8 cellular contexts compared by ENCODE assay signal in genomic region chr17:78377858-78378224, GRCh38. TPM values are rescaled to one million over a fixed set of nuclear protein-coding genes. Genes with fewer than 3 reads are reported as not detected.
DNase-seq lines count a peak whose midpoint lies in the region; ATAC-seq and TF ChIP-seq lines count a peak whose summit lies in the region.

No MANE protein-coding gene starts in this region.

- peaks cover 37 to 42% (median 38%) of the 10 kb centered on the region in 3 donors for H3K4me1 Mint-ChIP-seq in T-cell

- ATAC-seq in T-cell (replicated peaks in 1 of 4) (no peak), GM19324 (IDR thresholded peaks at IDR 0.05; ENCODE audit: low FRiP score, unreplicated experiment) (no peak)

- H3K4me1 ChIP-seq in rectal smooth muscle tissue (ENCODE audit: control insufficient read depth, insufficient read depth, low read length): peaks cover 3% of the 10 kb centered on the region

- TF ChIP-seq CTCF in GM12875 (IDR thresholded peaks at IDR 0.05; ENCODE audit: borderline replicate concordance, insufficient read depth, low read depth, low read length) (no peak), fibroblast of pulmonary artery (IDR thresholded peaks at IDR 0.05; ENCODE audit: low read length, missing control alignments) (no peak)

- H3K9me3 Mint-ChIP-seq in T-cell: no peaks in the 10 kb centered on the region

- no peak overlapping the region for H3K9ac ChIP-seq in rectal smooth muscle tissue (ENCODE audit: low read length)

- H3K4me3 ChIP-seq in GM12875 (ENCODE audit: low read depth, low read length) (peak overlapping the region; percentile 86), fibroblast of pulmonary artery (replicated peaks; ENCODE audit: low read depth, low read length) (peak overlapping the region; percentile 91), rectal smooth muscle tissue (ENCODE audit: low read length) (peak overlapping the region; percentile 91)

- no peaks in the 10 kb centered on the region for H3K27me3 ChIP-seq in rectal smooth muscle tissue (ENCODE audit: control insufficient read depth, insufficient read depth, low read length)

- H3K4me3 Mint-ChIP-seq in T-cell: peak overlapping the region; percentile 88 to 93 (median 93)

- peaks cover 4% of the 10 kb centered on the region for H3K36me3 Mint-ChIP-seq in T-cell

- no peak for DNase-seq in T-cell
- DNase-seq in fibroblast of pulmonary artery (ENCODE audit: low read depth): no peak
- DNase-seq in C1 segment of cervical spinal cord (lab: John Stamatoyannopoulos, UW): no peak
- DNase-seq in SIG-M5 (lab: John Stamatoyannopoulos, UW): no peak
- DNase-seq in stimulated activated CD4-positive, alpha-beta T cell treated with anti-CD3 and anti-CD28 coated beads, Interleukin-4, amount 100 ng/mL, for 24 hours: no peak

- peak overlapping the region; percentile 48 to 72 for H3K27ac Mint-ChIP-seq in T-cell

- CTCF ChIA-PET in T-cell (lab: Charles Lee): no interaction called here

- peak overlapping the region; percentile 83 for H3K27ac ChIP-seq in rectal smooth muscle tissue (ENCODE audit: low read depth, low read length)

- POLR2A ChIA-PET in T-cell (lab: Charles Lee): interaction anchor here in 1 of 2 donors (1.0 kb wide), 1 partner anchor 17 kb away, joined by 3 read pairs; no protein-coding TSS in a partner anchor

- H3K36me3 ChIP-seq in rectal smooth muscle tissue (ENCODE audit: control insufficient read depth, insufficient read depth, low read length): no peaks in the 10 kb centered on the region

- H3K27me3 Mint-ChIP-seq in T-cell: no peaks in the 10 kb centered on the region

RNA-seq across cellular contexts. Expression of gene PGS1, which starts 0.6 kb away (rescaled TPM):
- 10 to 100 TPM; 60.5 to 87.2 (median 78.9) TPM for total RNA-seq in T-cell

RNA-seq across cellular contexts. Expression of gene SOCS3, which starts 18.0 kb away (rescaled TPM):
- 100 to 1,000 TPM in 2 of 5 donors, 10 to 100 TPM in 3; 14.2 to 248 (median 19.9) TPM for total RNA-seq in T-cell
